27 cellular contexts compared by ENCODE assay signal in genomic region chr12:126551882-126552281, GRCh38.
"Had no signal": no experiment of that assay in that cellular context is flagged by ENCODE, and none has a peak within 500 bp of the region (broad histone marks: within the 10 kb centered on the region; RNA-seq: fewer than 3 reads in every experiment).

No MANE protein-coding gene starts in this region.

- H3K36me3 ChIP-seq: stomach, suprapubic skin, thoracic aorta, thyroid gland, tibial artery, tibial nerve, transverse colon, upper lobe of left lung, upper lobe of right lung, uterus, vagina had no signal

- H3K4me1 ChIP-seq: stomach, suprapubic skin, testis, thyroid gland, tibial artery, tibial nerve, transverse colon, upper lobe of left lung, upper lobe of right lung, uterus, vagina had no signal

- DNase-seq: stimulated activated CD4-positive, alpha-beta T cell treated with anti-CD3 and anti-CD28 coated beads, Interleukin-2, amount 100 ng/mL, for 48 hours; stimulated activated CD4-positive, alpha-beta T cell treated with anti-CD3 and anti-CD28 coated beads, Interleukin-4, amount 100 ng/mL, for 1 hour; stimulated activated CD4-positive, alpha-beta T cell treated with anti-CD3 and anti-CD28 coated beads, Interleukin-4, amount 100 ng/mL, for 24 hours; stimulated activated CD4-positive, alpha-beta T cell treated with anti-CD3 and anti-CD28 coated beads, Interleukin-4, amount 100 ng/mL, for 4 hours; stimulated activated CD8-positive, alpha-beta memory T cell treated with anti-CD3 and anti-CD28 coated beads, Interleukin-4, amount 100 ng/mL, for 48 hours; stimulated activated naive B cell treated with anti-CD40 and anti-IgM and Interleukin-4, amounts not matched to agents 10 μg/mL and 1 μg/mL and 100 μg/mL, for 72 hours; stimulated activated naive CD4-positive, alpha-beta T cell; stimulated activated naive CD4-positive, alpha-beta T cell treated with Interleukin-2 at 50 U/mL for 16 hours; stimulated activated naive CD8-positive, alpha-beta T cell treated with anti-CD3 and anti-CD28 coated beads, Interleukin-15, amount 100 ng/mL, for 72 hours; stimulated activated naive CD8-positive, alpha-beta T cell treated with anti-CD3 and anti-CD28 coated beads, Interleukin-15, Interleukin-2, amounts not matched to agents 100 U/mL and 50 U/mL, for 24 hours; stomach; substantia nigra; testis; thyroid gland; tibial artery; transverse colon; trophoblast cell; upper lobe of left lung; upper lobe of right lung; uterus had no signal

- H3K27ac ChIP-seq: stomach, suprapubic skin, testis, thoracic aorta, thyroid gland, tibial artery, tibial nerve, transverse colon, upper lobe of left lung, upper lobe of right lung, uterus, vagina had no signal

- H3K9me3 ChIP-seq: testis, thoracic aorta, thyroid gland, tibial artery, upper lobe of left lung, upper lobe of right lung, uterus, vagina had no signal

- H3K4me3 ChIP-seq: stomach, suprapubic skin, testis, thoracic aorta, thyroid gland, tibial artery, tibial nerve, transverse colon, upper lobe of left lung, upper lobe of right lung, uterus, vagina had no signal

- H3K27me3 ChIP-seq: stomach, suprapubic skin, testis, thyroid gland, tibial artery, tibial nerve, transverse colon, upper lobe of left lung, upper lobe of right lung, uterus, vagina had no signal

- FAIRE-seq: urothelium cell line had no signal

- ATAC-seq: stimulated activated effector memory CD8-positive, alpha-beta T cell treated with anti-CD3 and anti-CD28 coated beads, Interleukin-12 subunit alpha, Interleukin-12 subunit beta, amount 100 ng/mL, for 72 hours; stimulated activated memory B cell treated with anti-CD40 and anti-IgM and Interleukin-4, amounts not matched to agents 10 μg/mL and 1 μg/mL and 100 μg/mL, for 72 hours; stimulated activated naive B cell treated with anti-CD40 and anti-IgM and Interleukin-4, amounts not matched to agents 10 μg/mL and 1 μg/mL and 100 μg/mL, for 72 hours; stimulated activated naive CD8-positive, alpha-beta T cell treated with anti-CD3 and anti-CD28 coated beads, Interleukin-15, amount 100 ng/mL, for 72 hours; stimulated activated naive CD8-positive, alpha-beta T cell treated with anti-CD3 and anti-CD28 coated beads, Interleukin-15, Interleukin-2, amounts not matched to agents 100 U/mL and 50 U/mL, for 24 hours; upper lobe of right lung had no signal
